In genomic region chr17:30920683-30921543, GRCh38 we compare ENCODE assay signal across 1 cellular context.
TF ChIP-seq lines count a peak whose summit lies in the region.

No MANE protein-coding gene starts in this region.

TF ChIP-seq in HCT116, 20 proteins besides CTCF, POLR2A, EP300 and RAD21 (continued from another document):
- TF ChIP-seq MAX (IDR thresholded peaks at IDR 0.05), result no peak
- no peak for TF ChIP-seq REST (IDR thresholded peaks at IDR 0.05; ENCODE audit: low read depth)
